ENCODE assay signal across 11 cellular contexts in the genomic region with DNA sequence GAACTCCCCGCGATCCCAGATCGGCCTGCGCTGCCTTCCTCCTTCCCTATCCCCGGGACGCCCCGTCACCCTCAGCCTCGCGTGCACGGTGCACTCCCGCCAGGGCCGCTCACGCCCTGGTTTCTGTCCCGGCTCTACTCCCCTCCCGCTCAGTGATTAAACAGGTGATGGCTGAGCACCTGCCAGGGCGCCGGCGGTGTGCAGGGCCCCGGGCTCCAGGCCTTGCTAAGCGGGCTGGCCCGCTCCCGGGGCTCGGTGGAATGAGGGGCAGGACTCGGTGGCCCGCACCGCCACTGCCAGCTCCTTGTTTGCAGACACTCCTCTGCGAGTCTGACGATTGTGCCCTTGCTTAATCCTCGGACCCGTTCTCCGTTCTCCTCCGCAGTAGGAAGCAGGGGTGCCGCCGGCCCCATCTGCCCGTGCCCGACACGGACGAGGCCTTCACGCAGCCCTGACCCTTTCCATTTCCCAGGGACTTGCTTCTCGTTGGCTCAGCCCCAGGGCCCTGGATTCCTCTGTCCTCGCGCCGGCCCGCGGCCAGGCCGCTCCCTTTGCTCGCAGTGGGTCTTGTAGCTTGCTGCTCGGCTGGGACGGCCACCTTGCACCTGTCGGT.
A peak's percentile ranks its signal among the peaks of the same experiment; 100 is the strongest.
DNase-seq lines count a peak whose midpoint lies in the region; ATAC-seq and TF ChIP-seq lines count a peak whose summit lies in the region.
"Had no signal": no experiment of that assay in that cellular context is flagged by ENCODE, and none has a peak within 500 bp of the region (broad histone marks: within the 10 kb centered on the region; RNA-seq: fewer than 3 reads in every experiment).

No MANE protein-coding gene starts in this region.

- no peak overlapping the region for H3K4me3 ChIP-seq in RWPE2 (ENCODE audit: severe bottlenecking)
- peak overlapping the region; percentile 45 for H3K4me3 ChIP-seq in endodermal cell (ENCODE audit: low read length)
- H3K4me3 ChIP-seq in left lung: no peak overlapping the region
- peak overlapping the region; percentile 19 to 33 (median 27) for H3K4me3 ChIP-seq in stomach

- H3K9me3 ChIP-seq in RWPE2 (ENCODE audit: severe bottlenecking) (no peaks in the 10 kb centered on the region), endodermal cell (ENCODE audit: control insufficient read depth, low read length) (no peaks in the 10 kb centered on the region), left lung (peaks cover 0 to 3% of the 10 kb centered on the region in 2 donors), stomach (no peaks in the 10 kb centered on the region)

- peaks cover 4% of the 10 kb centered on the region for H3K27me3 ChIP-seq in RWPE2 (ENCODE audit: insufficient read depth, poor library complexity, severe bottlenecking)
- peaks cover 24% of the 10 kb centered on the region for H3K27me3 ChIP-seq in endodermal cell (ENCODE audit: control insufficient read depth, insufficient read depth, low read length, poor library complexity, severe bottlenecking)
- H3K27me3 ChIP-seq in left lung: peaks cover 0 to 19% of the 10 kb centered on the region in 2 donors
- H3K27me3 ChIP-seq in stomach: peaks cover 0 to 20% (median 14%) of the 10 kb centered on the region in 3 donors

- no peak for TF ChIP-seq POLR2A in stomach (IDR thresholded peaks at IDR 0.05)

- ATAC-seq in RWPE2 (ENCODE audit: low read depth) (peak; percentile 71), left lung (peak; percentile 74), GM19455 (IDR thresholded peaks at IDR 0.05; ENCODE audit: unreplicated experiment) (no peak), HG02970 (IDR thresholded peaks at IDR 0.05; ENCODE audit: low FRiP score, unreplicated experiment) (no peak)

- no peak for TF ChIP-seq EP300 in stomach (IDR thresholded peaks at IDR 0.05)

- WGBS in endodermal cell (ENCODE audit: insufficient coverage in 1 of 2, insufficient read length in 1 of 2), 2 experiments: 20 to 21% methylated on average over 28 to 50 of the region's 50 CpGs
- 12 to 27% (median 14%) methylated on average over 37 to 50 of the region's 50 CpGs for WGBS in stomach, 5 donors

- peaks cover 39% of the 10 kb centered on the region for H3K27me3 Mint-ChIP-seq in endodermal cell (ENCODE audit: insufficient read depth)

- no peaks in the 10 kb centered on the region for H3K36me3 Mint-ChIP-seq in endodermal cell (ENCODE audit: low read depth)
- H3K36me3 Mint-ChIP-seq: brain had no signal

- no peak for DNase-seq in RWPE2 (ENCODE audit: low spot score)
- DNase-seq in endodermal cell: peak; percentile 81
- peak in 1 of 2 donors; percentile 77 for DNase-seq in left lung
- no peak for DNase-seq in stomach
- no peak for DNase-seq in NAMALWA (ENCODE audit: low spot score)
- DNase-seq: activated T-cell treated with anti-CD3 and anti-CD28 coated beads, Interleukin-2, amount 50 U/mL, for 24 hours; NCI-H345 had no signal

- no peak overlapping the region for H3K27ac Mint-ChIP-seq in endodermal cell
- H3K27ac Mint-ChIP-seq: activated T-cell treated with anti-CD3 and anti-CD28 coated beads, Interleukin-2, amount 50 U/mL, for 24 hours; brain had no signal

- H3K9me3 Mint-ChIP-seq in endodermal cell: peaks cover 4% of the 10 kb centered on the region

- no peaks in the 10 kb centered on the region for H3K36me3 ChIP-seq in RWPE2 (ENCODE audit: low read depth)
- H3K36me3 ChIP-seq in endodermal cell (ENCODE audit: control insufficient read depth, insufficient read depth, low read length): no peaks in the 10 kb centered on the region
- no peaks in the 10 kb centered on the region for H3K36me3 ChIP-seq in left lung
- no peaks in the 10 kb centered on the region for H3K36me3 ChIP-seq in stomach

- H3K4me1 Mint-ChIP-seq in endodermal cell: peaks cover 3% of the 10 kb centered on the region
- H3K4me1 Mint-ChIP-seq: brain had no signal

- TF ChIP-seq CTCF in RWPE2 (IDR thresholded peaks at IDR 0.05; ENCODE audit: poor library complexity, severe bottlenecking) (no peak), endodermal cell (conservative IDR thresholded peaks at IDR 0.05) (no peak), left lung (IDR thresholded peaks at IDR 0.05) (no peak), stomach (IDR thresholded peaks at IDR 0.05) (no peak)

- no peak overlapping the region for H3K27ac ChIP-seq in RWPE2 (ENCODE audit: poor library complexity, severe bottlenecking)
- no peak overlapping the region for H3K27ac ChIP-seq in endodermal cell (ENCODE audit: low read depth, low read length)
- H3K27ac ChIP-seq in left lung: no peak overlapping the region
- no peak overlapping the region for H3K27ac ChIP-seq in stomach
- H3K27ac ChIP-seq: VCaP had no signal

- peak overlapping the region; percentile 58 for H3K4me3 Mint-ChIP-seq in endodermal cell
- H3K4me3 Mint-ChIP-seq: activated T-cell treated with anti-CD3 and anti-CD28 coated beads, Interleukin-2, amount 50 U/mL, for 24 hours had no signal

- intact Hi-C loops in left lung (cut with DNase I) (no loop called here), stomach (cut with DNase I; ENCODE audit: low total_unique reads) (no loop called here)

- peak overlapping the region; percentile 2 for H3K9ac ChIP-seq in endodermal cell (ENCODE audit: extremely low read depth, low read length, poor library complexity, severe bottlenecking)

- H3K4me1 ChIP-seq in RWPE2 (ENCODE audit: insufficient read depth, poor library complexity, severe bottlenecking) (no peaks in the 10 kb centered on the region), endodermal cell (ENCODE audit: control insufficient read depth, insufficient read depth, low read length) (no peaks in the 10 kb centered on the region), left lung (no peaks in the 10 kb centered on the region), stomach (peaks cover 0 to 11% (median 6%) of the 10 kb centered on the region in 4 donors)

Comparison
In these comparisons a context has a peak if more than half of its experiments do, and no peak if none do; other contexts are left out.
1. ATAC-seq: peak in RWPE2 (single experiment) and left lung (single experiment); none in GM19455 (single experiment) and HG02970 (single experiment).
2. H3K4me3 ChIP-seq: peak in endodermal cell (single experiment) and stomach (4 of 4); none in RWPE2 (single experiment) and left lung (0 of 2).